ENCODE assay signal across 9 cellular contexts in the genomic region with DNA sequence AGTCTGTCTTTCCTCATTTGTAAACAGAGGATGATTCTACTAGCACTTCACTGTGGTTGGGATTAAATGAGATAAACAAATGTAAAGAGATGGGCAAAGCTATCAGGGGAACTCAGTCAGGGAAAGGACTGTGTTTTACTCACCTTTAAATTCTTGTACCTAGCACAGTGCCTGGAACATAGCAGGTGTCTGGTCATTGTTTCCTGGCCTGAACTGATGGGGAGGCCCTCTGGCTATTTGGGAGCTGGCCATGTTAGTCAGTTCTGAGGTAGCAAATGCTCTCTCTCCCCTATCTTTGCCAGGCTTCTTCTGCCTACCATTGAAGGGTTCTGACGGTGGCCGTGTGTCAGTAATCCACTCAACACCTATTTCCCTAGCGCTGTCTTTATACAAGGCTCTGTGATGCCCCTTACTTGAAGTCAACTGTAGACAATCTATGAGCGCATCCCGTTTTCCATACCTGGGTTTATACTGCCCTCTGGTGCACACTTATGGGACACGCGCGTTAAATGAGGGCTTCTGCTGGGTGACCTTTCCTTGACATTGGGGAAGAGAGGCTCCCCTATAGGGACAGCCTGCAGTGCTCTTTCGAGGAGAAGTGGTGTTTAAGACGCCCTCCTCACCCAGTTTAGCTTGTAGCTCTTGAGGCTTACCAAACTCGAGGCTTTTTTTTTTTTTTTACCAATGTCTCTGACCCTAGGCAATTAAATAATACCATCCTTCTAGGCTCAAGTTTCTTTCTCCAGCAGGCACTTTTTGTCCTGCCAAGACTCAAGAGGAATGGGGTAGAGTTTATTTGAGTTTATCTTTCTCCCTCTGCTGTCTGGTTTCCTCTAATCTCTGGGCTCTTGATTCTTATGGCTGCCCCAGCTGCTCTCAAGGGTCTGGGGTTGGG. TPM values are rescaled to one million over a fixed set of nuclear protein-coding genes. Genes with fewer than 3 reads are reported as not detected.
DNase-seq lines count a peak whose midpoint lies in the region; ATAC-seq and TF ChIP-seq lines count a peak whose summit lies in the region.
"Had no signal": no experiment of that assay in that cellular context is flagged by ENCODE, and none has a peak within 500 bp of the region (broad histone marks: within the 10 kb centered on the region; RNA-seq: fewer than 3 reads in every experiment).

No MANE protein-coding gene starts in this region.

- DNase-seq in activated gamma-delta T cell treated with Interleukin-2 at 50 U/mL for 16 hours (peak; percentile 59), activated gamma-delta T cell (lab: John Stamatoyannopoulos, UW) (no peak), KBM-7 (peak; percentile 87), activated T-cell treated with anti-CD3 and anti-CD28 coated beads for 1 hour (ENCODE audit: low read depth) (peak; percentile 53)
- DNase-seq in natural killer cell treated with Interleukin-12 subunit alpha and Interleukin-12 subunit beta and Interleukin-15 and Interleukin-18, amount 100 ng/mL, for 72 hours (ENCODE audit: low spot score): peak; percentile 66
- DNase-seq in stimulated activated naive B cell treated with anti-CD40 and anti-IgM and Interleukin-4, amounts not matched to agents 10 μg/mL and 1 μg/mL and 100 μg/mL, for 72 hours: peak; percentile 61

- no peaks in the 10 kb centered on the region for H3K9me2 ChIP-seq in OCI-LY1 (ENCODE audit: low read depth, low read length)

- H3K4me2 ChIP-seq in OCI-LY1 (ENCODE audit: low read length): no peak overlapping the region
- H3K4me2 ChIP-seq: BLaER1 treated with 17β-estradiol and CSF1 and Interleukin-3, amounts not matched to agents 10 nM and 100 nM had no signal

- H3F3A ChIP-seq in OCI-LY1 (ENCODE audit: insufficient read depth, low read length): no peaks in the 10 kb centered on the region

- H3K9me3 ChIP-seq in OCI-LY1 (ENCODE audit: low read length): no peaks in the 10 kb centered on the region
- H3K9me3 ChIP-seq: BLaER1 treated with 17β-estradiol and CSF1 and Interleukin-3, amounts not matched to agents 10 nM and 100 nM had no signal

- no peak overlapping the region for H3K27ac Mint-ChIP-seq in natural killer cell treated with Interleukin-12 subunit alpha and Interleukin-12 subunit beta and Interleukin-15 and Interleukin-18, amount 100 ng/mL, for 72 hours
- no peak overlapping the region for H3K27ac Mint-ChIP-seq in stimulated activated naive B cell treated with anti-CD40 and anti-IgM and Interleukin-4, amounts not matched to agents 10 μg/mL and 1 μg/mL and 100 μg/mL, for 72 hours

- H3K27me3 ChIP-seq in OCI-LY1 (ENCODE audit: insufficient read depth, low read length): no peaks in the 10 kb centered on the region

- in situ Hi-C loops in KBM-7 (cut with MboI; ENCODE audit: low pct_unique_long_range_greater_than_20kb, low sequenced_read_pairs): no loop called here

- ATAC-seq in esophagus mucosa: peak; percentile 74
- ATAC-seq in natural killer cell treated with Interleukin-12 subunit alpha and Interleukin-12 subunit beta and Interleukin-15 and Interleukin-18, amount 100 ng/mL, for 72 hours: peak; percentile 69 to 79
- peak; percentile 86 to 94 for ATAC-seq in stimulated activated naive B cell treated with anti-CD40 and anti-IgM and Interleukin-4, amounts not matched to agents 10 μg/mL and 1 μg/mL and 100 μg/mL, for 72 hours (replicated peaks)

- peaks cover 17 to 28% of the 10 kb centered on the region in 2 donors for H3K27me3 Mint-ChIP-seq in natural killer cell treated with Interleukin-12 subunit alpha and Interleukin-12 subunit beta and Interleukin-15 and Interleukin-18, amount 100 ng/mL, for 72 hours
- peaks cover 30 to 32% of the 10 kb centered on the region in 2 donors for H3K27me3 Mint-ChIP-seq in stimulated activated naive B cell treated with anti-CD40 and anti-IgM and Interleukin-4, amounts not matched to agents 10 μg/mL and 1 μg/mL and 100 μg/mL, for 72 hours

- H3K9ac ChIP-seq in OCI-LY1 (ENCODE audit: low read length): no peak overlapping the region
- H3K9ac ChIP-seq: BLaER1 treated with 17β-estradiol and CSF1 and Interleukin-3, amounts not matched to agents 10 nM and 100 nM had no signal

- H3K4me1 Mint-ChIP-seq in natural killer cell treated with Interleukin-12 subunit alpha and Interleukin-12 subunit beta and Interleukin-15 and Interleukin-18, amount 100 ng/mL, for 72 hours (ENCODE audit: low read depth in 2 of 2): no peaks in the 10 kb centered on the region
- H3K4me1 Mint-ChIP-seq in stimulated activated naive B cell treated with anti-CD40 and anti-IgM and Interleukin-4, amounts not matched to agents 10 μg/mL and 1 μg/mL and 100 μg/mL, for 72 hours: peaks cover 2 to 5% of the 10 kb centered on the region in 2 donors

- H3K36me3 ChIP-seq in OCI-LY1 (ENCODE audit: insufficient read depth, low read length): no peaks in the 10 kb centered on the region
- H3K36me3 ChIP-seq: BLaER1 treated with 17β-estradiol and CSF1 and Interleukin-3, amounts not matched to agents 10 nM and 100 nM had no signal

- no peaks in the 10 kb centered on the region for H4K20me1 ChIP-seq in OCI-LY1 (ENCODE audit: insufficient read depth, low read length)
- H4K20me1 ChIP-seq: BLaER1 treated with 17β-estradiol and CSF1 and Interleukin-3, amounts not matched to agents 10 nM and 100 nM had no signal

- H3K4me1 ChIP-seq in OCI-LY1 (ENCODE audit: insufficient read depth, low read length, severe bottlenecking): no peaks in the 10 kb centered on the region

- TF ChIP-seq CTCF in OCI-LY1 (IDR thresholded peaks at IDR 0.05; ENCODE audit: low read length): peak; percentile 75

- no peaks in the 10 kb centered on the region for H3K36me3 Mint-ChIP-seq in natural killer cell treated with Interleukin-12 subunit alpha and Interleukin-12 subunit beta and Interleukin-15 and Interleukin-18, amount 100 ng/mL, for 72 hours
- no peaks in the 10 kb centered on the region for H3K36me3 Mint-ChIP-seq in stimulated activated naive B cell treated with anti-CD40 and anti-IgM and Interleukin-4, amounts not matched to agents 10 μg/mL and 1 μg/mL and 100 μg/mL, for 72 hours

- H3K4me3 ChIP-seq in OCI-LY1 (ENCODE audit: low read depth, low read length, poor library complexity, severe bottlenecking): no peak overlapping the region
- H3K4me3 ChIP-seq: BLaER1 treated with 17β-estradiol and CSF1 and Interleukin-3, amounts not matched to agents 10 nM and 100 nM had no signal

- H2AFZ ChIP-seq in OCI-LY1 (ENCODE audit: low read length): no peak overlapping the region

- no peaks in the 10 kb centered on the region for H3K79me2 ChIP-seq in OCI-LY1 (ENCODE audit: insufficient read depth, low read length)

- no peak overlapping the region for H3K4me3 Mint-ChIP-seq in natural killer cell treated with Interleukin-12 subunit alpha and Interleukin-12 subunit beta and Interleukin-15 and Interleukin-18, amount 100 ng/mL, for 72 hours
- H3K4me3 Mint-ChIP-seq in stimulated activated naive B cell treated with anti-CD40 and anti-IgM and Interleukin-4, amounts not matched to agents 10 μg/mL and 1 μg/mL and 100 μg/mL, for 72 hours: no peak overlapping the region

- no peak overlapping the region for H3K27ac ChIP-seq in OCI-LY1 (ENCODE audit: low read depth, low read length, poor library complexity, severe bottlenecking)

- H3K9me3 Mint-ChIP-seq in natural killer cell treated with Interleukin-12 subunit alpha and Interleukin-12 subunit beta and Interleukin-15 and Interleukin-18, amount 100 ng/mL, for 72 hours: no peaks in the 10 kb centered on the region
- no peaks in the 10 kb centered on the region for H3K9me3 Mint-ChIP-seq in stimulated activated naive B cell treated with anti-CD40 and anti-IgM and Interleukin-4, amounts not matched to agents 10 μg/mL and 1 μg/mL and 100 μg/mL, for 72 hours

RNA-seq across cellular contexts. Expression of gene SPATS1, which starts 4.0 kb away (rescaled TPM):
- not detected for total RNA-seq in esophagus mucosa
- not detected for total RNA-seq in natural killer cell treated with Interleukin-12 subunit alpha and Interleukin-12 subunit beta and Interleukin-15 and Interleukin-18, amount 100 ng/mL, for 72 hours

RNA-seq across cellular contexts. Expression of gene AARS2, which starts 25.3 kb away (rescaled TPM):
- 9.1 TPM for total RNA-seq in esophagus mucosa
- 10 to 100 TPM; 19.3 to 32.6 TPM for total RNA-seq in natural killer cell treated with Interleukin-12 subunit alpha and Interleukin-12 subunit beta and Interleukin-15 and Interleukin-18, amount 100 ng/mL, for 72 hours

RNA-seq across cellular contexts. Expression of gene CDC5L, which starts 49.0 kb away (rescaled TPM):
- total RNA-seq in esophagus mucosa: 9.9 TPM
- 10 to 100 TPM; 21.6 to 22.6 TPM for total RNA-seq in natural killer cell treated with Interleukin-12 subunit alpha and Interleukin-12 subunit beta and Interleukin-15 and Interleukin-18, amount 100 ng/mL, for 72 hours
